1 cellular context compared by ENCODE assay signal in genomic region chr20:50724112-50724724, GRCh38.
TF ChIP-seq lines count a peak whose summit lies in the region.

No MANE protein-coding gene starts in this region.

TF ChIP-seq in K562, 482 proteins besides CTCF, POLR2A, EP300 and RAD21 (continued from another document):
- TF ChIP-seq ZBTB11 (CRISPR knock-in tag; IDR thresholded peaks at IDR 0.05) (0 out of 6 replicates have a peak, but pooled peaks of 1 of the 3 experiments have one; percentile 47), ZNF121 (CRISPR knock-in tag; conservative IDR thresholded peaks at IDR 0.05) (peak; percentile 82)
